Comparison of ENCODE assay signal across 1 cellular context in genomic region chr2:203799905-203800304, GRCh38.
TF ChIP-seq lines count a peak whose summit lies in the region.

No MANE protein-coding gene starts in this region.

TF ChIP-seq in SK-N-SH, 30 proteins besides CTCF, POLR2A, EP300 and RAD21:
- TF ChIP-seq SMC3 (IDR thresholded peaks at IDR 0.05; ENCODE audit: low read depth, low read length) = no peak
- TF ChIP-seq MXI1 (IDR thresholded peaks at IDR 0.05; ENCODE audit: low read depth, low read length) = no peak
- no peak for TF ChIP-seq FOXM1 (IDR thresholded peaks at IDR 0.05; ENCODE audit: low read depth)
- no peak for TF ChIP-seq MAX (IDR thresholded peaks at IDR 0.05; ENCODE audit: low read depth)
- no peak for TF ChIP-seq YY1 (IDR thresholded peaks at IDR 0.05; ENCODE audit: low read depth)
- TF ChIP-seq JUND (IDR thresholded peaks at IDR 0.05) = no peak
- no peak for TF ChIP-seq RXRA (IDR thresholded peaks at IDR 0.05; ENCODE audit: borderline replicate concordance, low read depth)
- no peak for TF ChIP-seq PBX3 (IDR thresholded peaks at IDR 0.05)
- no peak for TF ChIP-seq RCOR1 (IDR thresholded peaks at IDR 0.05; ENCODE audit: low read length)
- no peak for TF ChIP-seq NRF1 (IDR thresholded peaks at IDR 0.05; ENCODE audit: low read depth, low read length)
